In genomic region chr16:85539629-85540291, GRCh38 we compare ENCODE assay signal across 1 cellular context.
TF ChIP-seq lines count a peak whose summit lies in the region.

No MANE protein-coding gene starts in this region.

TF ChIP-seq in HepG2, 621 proteins besides CTCF, POLR2A, EP300 and RAD21 (continued from another document and continues in another):
- peak; percentile 31; the same call in 1 of the 2 replicates for TF ChIP-seq HNF1A (IDR thresholded peaks at IDR 0.05; ENCODE audit: low read depth)
- no peak; the same call in 1 of the 2 replicates for TF ChIP-seq HNF1A (CRISPR knock-in tag; IDR thresholded peaks at IDR 0.05; ENCODE audit: borderline replicate concordance)
- peak; percentile 84 for TF ChIP-seq TFE3 (CRISPR knock-in tag; IDR thresholded peaks at IDR 0.05)
- no peak for TF ChIP-seq ZNF761 (CRISPR knock-in tag; conservative IDR thresholded peaks at IDR 0.05)
- peak; percentile 68 for TF ChIP-seq ZNF605 (CRISPR knock-in tag; IDR thresholded peaks at IDR 0.05)
- peak; percentile 81 for TF ChIP-seq ZBED4 (CRISPR knock-in tag; IDR thresholded peaks at IDR 0.05; ENCODE audit: borderline replicate concordance)
- TF ChIP-seq ASH2L (IDR thresholded peaks at IDR 0.05; ENCODE audit: insufficient read length, low read depth, low read length), result peak; percentile 48
- TF ChIP-seq HOXA3 (CRISPR knock-in tag; IDR thresholded peaks at IDR 0.05), result peak; percentile 92
- no peak for TF ChIP-seq ZC3H4 (CRISPR knock-in tag; IDR thresholded peaks at IDR 0.05; ENCODE audit: borderline replicate concordance)
- peak; percentile 16 for TF ChIP-seq MED8 (CRISPR knock-in tag; IDR thresholded peaks at IDR 0.05; ENCODE audit: insufficient replicate concordance)
- no peak for TF ChIP-seq SNRNP70 (IDR thresholded peaks at IDR 0.05; ENCODE audit: low read depth, low read length)
- no peak for TF ChIP-seq ZNF225 (CRISPR knock-in tag; IDR thresholded peaks at IDR 0.05)
- no peak for TF ChIP-seq MYPOP (CRISPR knock-in tag; IDR thresholded peaks at IDR 0.05)
- TF ChIP-seq ERF (CRISPR knock-in tag; IDR thresholded peaks at IDR 0.05), result peak; percentile 70
- peak; percentile 61 for TF ChIP-seq TFDP2 (CRISPR knock-in tag; IDR thresholded peaks at IDR 0.05)
- TF ChIP-seq KDM1A (CRISPR knock-in tag; IDR thresholded peaks at IDR 0.05), result no peak
- no peak for TF ChIP-seq TEF (CRISPR knock-in tag; IDR thresholded peaks at IDR 0.05)
- TF ChIP-seq ZNF10 (CRISPR knock-in tag; IDR thresholded peaks at IDR 0.05; ENCODE audit: borderline replicate concordance, low read depth), result no peak
- no peak for TF ChIP-seq PRPF4 (IDR thresholded peaks at IDR 0.05; ENCODE audit: low read depth, low read length, poor library complexity, severe bottlenecking)
- TF ChIP-seq ZNF562 (CRISPR knock-in tag; IDR thresholded peaks at IDR 0.05; ENCODE audit: borderline replicate concordance), result no peak
- TF ChIP-seq REL (CRISPR knock-in tag; conservative IDR thresholded peaks at IDR 0.05), result no peak
- TF ChIP-seq ZNF335 (CRISPR knock-in tag; IDR thresholded peaks at IDR 0.05), result 0 out of 2 replicates have a peak, but pooled peaks have one; percentile 50
- TF ChIP-seq GMEB2 (CRISPR knock-in tag; IDR thresholded peaks at IDR 0.05; ENCODE audit: low read depth), result no peak
- TF ChIP-seq AGO1 (IDR thresholded peaks at IDR 0.05; ENCODE audit: low read depth, low read length, poor library complexity, severe bottlenecking), result no peak
- TF ChIP-seq ZFP36L2 (CRISPR knock-in tag; IDR thresholded peaks at IDR 0.05), result no peak
- no peak for TF ChIP-seq PRMT3 (CRISPR knock-in tag; IDR thresholded peaks at IDR 0.05; ENCODE audit: borderline replicate concordance, low read depth)
- peak; percentile 82 for TF ChIP-seq ZNF740 (CRISPR knock-in tag; IDR thresholded peaks at IDR 0.05)
- no peak for TF ChIP-seq ZNF3 (CRISPR knock-in tag; IDR thresholded peaks at IDR 0.05)
- no peak for TF ChIP-seq PRDM4 (CRISPR knock-in tag; IDR thresholded peaks at IDR 0.05; ENCODE audit: borderline replicate concordance)
- TF ChIP-seq U2AF1 (optimal IDR thresholded peaks at IDR 0.05; ENCODE audit: low read depth, low read length), result no peak
- no peak; the same call in 1 of the 2 replicates for TF ChIP-seq NCOR1 (IDR thresholded peaks at IDR 0.05; ENCODE audit: borderline replicate concordance, low read length)
- TF ChIP-seq PHF21A (CRISPR knock-in tag; IDR thresholded peaks at IDR 0.05), result peak; percentile 85
- peak; percentile 53; the same call in 1 of the 2 replicates for TF ChIP-seq FOSL1 (CRISPR knock-in tag; IDR thresholded peaks at IDR 0.05; ENCODE audit: borderline replicate concordance)
- no peak for TF ChIP-seq PRDM10 (CRISPR knock-in tag; IDR thresholded peaks at IDR 0.05; ENCODE audit: low read depth)
- TF ChIP-seq MXD3 (CRISPR knock-in tag; IDR thresholded peaks at IDR 0.05), result no peak
